3 cellular contexts compared by ENCODE assay signal in genomic region chr12:9868951-9869306, GRCh38.
A peak's percentile ranks its signal among the peaks of the same experiment; 100 is the strongest.
TF ChIP-seq lines count a peak whose summit lies in the region.

No MANE protein-coding gene starts in this region.

TF ChIP-seq in liver, 16 proteins besides CTCF, POLR2A, EP300 and RAD21:
- TF ChIP-seq SP1 (IDR thresholded peaks at IDR 0.05) (no peak), HNF4G (IDR thresholded peaks at IDR 0.05) (no peak), JUND (IDR thresholded peaks at IDR 0.05) (no peak), EGR1 (IDR thresholded peaks at IDR 0.05; ENCODE audit: low read depth in 2 of 2) (no peak)
- TF ChIP-seq, protein P1, sequence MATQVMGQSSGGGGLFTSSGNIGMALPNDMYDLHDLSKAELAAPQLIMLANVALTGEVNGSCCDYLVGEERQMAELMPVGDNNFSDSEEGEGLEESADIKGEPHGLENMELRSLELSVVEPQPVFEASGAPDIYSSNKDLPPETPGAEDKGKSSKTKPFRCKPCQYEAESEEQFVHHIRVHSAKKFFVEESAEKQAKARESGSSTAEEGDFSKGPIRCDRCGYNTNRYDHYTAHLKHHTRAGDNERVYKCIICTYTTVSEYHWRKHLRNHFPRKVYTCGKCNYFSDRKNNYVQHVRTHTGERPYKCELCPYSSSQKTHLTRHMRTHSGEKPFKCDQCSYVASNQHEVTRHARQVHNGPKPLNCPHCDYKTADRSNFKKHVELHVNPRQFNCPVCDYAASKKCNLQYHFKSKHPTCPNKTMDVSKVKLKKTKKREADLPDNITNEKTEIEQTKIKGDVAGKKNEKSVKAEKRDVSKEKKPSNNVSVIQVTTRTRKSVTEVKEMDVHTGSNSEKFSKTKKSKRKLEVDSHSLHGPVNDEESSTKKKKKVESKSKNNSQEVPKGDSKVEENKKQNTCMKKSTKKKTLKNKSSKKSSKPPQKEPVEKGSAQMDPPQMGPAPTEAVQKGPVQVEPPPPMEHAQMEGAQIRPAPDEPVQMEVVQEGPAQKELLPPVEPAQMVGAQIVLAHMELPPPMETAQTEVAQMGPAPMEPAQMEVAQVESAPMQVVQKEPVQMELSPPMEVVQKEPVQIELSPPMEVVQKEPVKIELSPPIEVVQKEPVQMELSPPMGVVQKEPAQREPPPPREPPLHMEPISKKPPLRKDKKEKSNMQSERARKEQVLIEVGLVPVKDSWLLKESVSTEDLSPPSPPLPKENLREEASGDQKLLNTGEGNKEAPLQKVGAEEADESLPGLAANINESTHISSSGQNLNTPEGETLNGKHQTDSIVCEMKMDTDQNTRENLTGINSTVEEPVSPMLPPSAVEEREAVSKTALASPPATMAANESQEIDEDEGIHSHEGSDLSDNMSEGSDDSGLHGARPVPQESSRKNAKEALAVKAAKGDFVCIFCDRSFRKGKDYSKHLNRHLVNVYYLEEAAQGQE (IDR thresholded peaks at IDR 0.05): no peak

TF ChIP-seq in HepG2, 621 proteins besides CTCF, POLR2A, EP300 and RAD21:
- TF ChIP-seq FOXK2 (IDR thresholded peaks at IDR 0.05) (no peak), ZNF292 (CRISPR knock-in tag; IDR thresholded peaks at IDR 0.05; ENCODE audit: borderline replicate concordance, low read depth) (no peak), FOSL2 (CRISPR knock-in tag; IDR thresholded peaks at IDR 0.05) (no peak), ZIK1 (CRISPR knock-in tag; IDR thresholded peaks at IDR 0.05; ENCODE audit: borderline replicate concordance, low read depth) (no peak), MIER3 (CRISPR knock-in tag; IDR thresholded peaks at IDR 0.05; ENCODE audit: borderline replicate concordance) (no peak), ZNF678 (CRISPR knock-in tag; IDR thresholded peaks at IDR 0.05) (no peak), RBM22 (optimal IDR thresholded peaks at IDR 0.05; ENCODE audit: low read length) (no peak)

TF ChIP-seq in K562, 482 proteins besides CTCF, POLR2A, EP300 and RAD21:
- TF ChIP-seq, protein P2, sequence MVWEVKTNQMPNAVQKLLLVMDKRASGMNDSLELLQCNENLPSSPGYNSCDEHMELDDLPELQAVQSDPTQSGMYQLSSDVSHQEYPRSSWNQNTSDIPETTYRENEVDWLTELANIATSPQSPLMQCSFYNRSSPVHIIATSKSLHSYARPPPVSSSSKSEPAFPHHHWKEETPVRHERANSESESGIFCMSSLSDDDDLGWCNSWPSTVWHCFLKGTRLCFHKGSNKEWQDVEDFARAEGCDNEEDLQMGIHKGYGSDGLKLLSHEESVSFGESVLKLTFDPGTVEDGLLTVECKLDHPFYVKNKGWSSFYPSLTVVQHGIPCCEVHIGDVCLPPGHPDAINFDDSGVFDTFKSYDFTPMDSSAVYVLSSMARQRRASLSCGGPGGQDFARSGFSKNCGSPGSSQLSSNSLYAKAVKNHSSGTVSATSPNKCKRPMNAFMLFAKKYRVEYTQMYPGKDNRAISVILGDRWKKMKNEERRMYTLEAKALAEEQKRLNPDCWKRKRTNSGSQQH (CRISPR knock-in tag; IDR thresholded peaks at IDR 0.05): no peak
- 0 out of 2 replicates have a peak, but pooled peaks have one; percentile 3 for TF ChIP-seq GABPA (tag; conservative IDR thresholded peaks at IDR 0.05; ENCODE audit: low read depth)
